Comparison of ENCODE assay signal across 23 cellular contexts in the genomic region with DNA sequence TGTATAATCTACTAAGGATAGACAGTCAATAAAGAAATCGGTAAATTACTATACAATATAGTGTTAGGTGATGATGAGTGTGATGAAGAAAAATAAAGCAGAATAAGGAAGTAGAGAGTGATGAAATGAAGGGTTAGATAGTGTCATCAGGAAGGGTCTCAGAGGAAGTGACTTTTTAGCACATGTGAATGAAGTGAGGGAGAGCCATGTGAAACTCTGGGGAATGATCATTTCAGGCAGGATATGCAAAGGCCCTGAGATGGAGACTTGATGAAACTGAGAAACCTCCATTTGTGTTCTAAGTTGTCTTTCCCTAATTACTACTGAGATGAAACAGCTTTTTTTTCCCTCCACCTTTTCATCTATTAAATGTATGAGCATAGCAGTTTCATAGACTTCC. TPM values are rescaled to one million over a fixed set of nuclear protein-coding genes. Genes with fewer than 3 reads are reported as not detected.
DNase-seq lines count a peak whose midpoint lies in the region; ATAC-seq, FAIRE-seq and TF ChIP-seq lines count a peak whose summit lies in the region.
"Had no signal": no experiment of that assay in that cellular context is flagged by ENCODE, and none has a peak within 500 bp of the region (broad histone marks: within the 10 kb centered on the region; RNA-seq: fewer than 3 reads in every experiment).

No MANE protein-coding gene starts in this region.

- H3K4me1 Mint-ChIP-seq in naive thymus-derived CD4-positive, alpha-beta T cell, result peaks cover 0 to 10% (median 0%) of the 10 kb centered on the region in 7 donors

- CTCF ChIA-PET in naive thymus-derived CD4-positive, alpha-beta T cell (lab: Charles Lee), result no interaction called here

- intact Hi-C loops in naive thymus-derived CD4-positive, alpha-beta T cell (cut with micrococcal nuclease), result no loop called here

- H3K36me3 ChIP-seq in naive thymus-derived CD4-positive, alpha-beta T cell (ENCODE audit: control insufficient read depth in 2 of 3, insufficient read depth in 3 of 3, low read length in 3 of 3), result no peaks in the 10 kb centered on the region
- H3K36me3 ChIP-seq: lower lobe of right lung had no signal

- peaks cover 0 to 6% (median 0%) of the 10 kb centered on the region in 11 donors for H3K9me3 Mint-ChIP-seq in naive thymus-derived CD4-positive, alpha-beta T cell

- peak; percentile 89 for FAIRE-seq in GM19239 (lab: Jason Lieb, UNC)
- FAIRE-seq: D721Med, islet of Langerhans had no signal

- H3K27me3 ChIP-seq in naive thymus-derived CD4-positive, alpha-beta T cell (ENCODE audit: control insufficient read depth in 2 of 2, insufficient read depth in 2 of 2, low read length in 2 of 2), result no peaks in the 10 kb centered on the region

- no peak overlapping the region for H3K4me3 Mint-ChIP-seq in naive thymus-derived CD4-positive, alpha-beta T cell
- H3K4me3 Mint-ChIP-seq: B cell had no signal

- TF ChIP-seq POLR2A in NB4 (IDR thresholded peaks at IDR 0.05; ENCODE audit: extremely low read depth, insufficient read length), result no peak

- peaks cover 0 to 3% (median 0%) of the 10 kb centered on the region in 5 donors for H3K27me3 Mint-ChIP-seq in naive thymus-derived CD4-positive, alpha-beta T cell
- H3K27me3 Mint-ChIP-seq: B cell, progenitor cell of endocrine pancreas had no signal

- H3K4me1 ChIP-seq in naive thymus-derived CD4-positive, alpha-beta T cell (ENCODE audit: control insufficient read depth in 2 of 2, insufficient read depth in 2 of 2, low read length in 2 of 2), result no peaks in the 10 kb centered on the region
- H3K4me1 ChIP-seq: lower lobe of right lung had no signal

- no peaks in the 10 kb centered on the region for H3K9me3 ChIP-seq in naive thymus-derived CD4-positive, alpha-beta T cell (ENCODE audit: control insufficient read depth in 2 of 3, low read length in 3 of 3)
- H3K9me3 ChIP-seq: lower lobe of right lung had no signal

- peak; percentile 55 for ATAC-seq in HG02852 (IDR thresholded peaks at IDR 0.05; ENCODE audit: unreplicated experiment)
- ATAC-seq in naive thymus-derived CD4-positive, alpha-beta T cell, result peak; percentile 51

- DNase-seq in GM19239 (ENCODE audit: insufficient read length, low spot score), result no peak
- peak; percentile 74 for DNase-seq in NB4 (ENCODE audit: low read depth)
- no peak for DNase-seq in naive thymus-derived CD4-positive, alpha-beta T cell
- DNase-seq in DMS 273 (lab: John Stamatoyannopoulos, UW; ENCODE audit: unreplicated experiment), result no peak
- DNase-seq in NCI-H524 treated with DMSO at 0.1 percent for 48 hours (lab: John Stamatoyannopoulos, UW), result no peak
- no peak for DNase-seq in NCI-H1436 (lab: John Stamatoyannopoulos, UW)
- DNase-seq: activated CD4-positive, alpha-beta T cell treated with anti-CD3 and anti-CD28 coated beads for 1 hour; activated gamma-delta T cell treated with Interleukin-2 at 50 U/mL for 16 hours; aorta; GDM1; lower lobe of right lung; NCI-H1694; NCI-H345; NK-92 treated with Interleukin-12 subunit alpha and Interleukin-12 subunit beta, amount 100 ng/mL, for 24 hours; SHP77; T-helper 2 cell had no signal

- peaks cover 0 to 5% (median 0%) of the 10 kb centered on the region in 5 donors for H3K36me3 Mint-ChIP-seq in naive thymus-derived CD4-positive, alpha-beta T cell

- no peak overlapping the region for H3K27ac Mint-ChIP-seq in naive thymus-derived CD4-positive, alpha-beta T cell
- H3K27ac Mint-ChIP-seq: B cell, progenitor cell of endocrine pancreas had no signal

- TF ChIP-seq CTCF in NB4 (IDR thresholded peaks at IDR 0.05; ENCODE audit: low read depth, low read length), result no peak

- POLR2A ChIA-PET in naive thymus-derived CD4-positive, alpha-beta T cell (lab: Charles Lee), result no interaction called here

- H3K4me3 ChIP-seq in NB4 (ENCODE audit: low read depth, low read length), result no peak overlapping the region
- H3K4me3 ChIP-seq in naive thymus-derived CD4-positive, alpha-beta T cell (ENCODE audit: low read length), result no peak overlapping the region
- H3K4me3 ChIP-seq: lower lobe of right lung, smooth muscle cell had no signal

- no peak overlapping the region for H3K27ac ChIP-seq in naive thymus-derived CD4-positive, alpha-beta T cell (ENCODE audit: low read depth, low read length)
- H3K27ac ChIP-seq: KMS-11, lower lobe of right lung had no signal

RNA-seq across cellular contexts. Expression of gene GNPTAB, which starts 19.4 kb away (rescaled TPM):
- total RNA-seq in naive thymus-derived CD4-positive, alpha-beta T cell, result 10 to 100 TPM; 42.0 to 85.1 (median 62.2) TPM
- polyA plus RNA-seq in naive thymus-derived CD4-positive, alpha-beta T cell, result 10 to 100 TPM; 28.2 to 33.5 TPM

RNA-seq across cellular contexts. Expression of gene DRAM1, which starts 27.2 kb away (rescaled TPM):
- total RNA-seq in naive thymus-derived CD4-positive, alpha-beta T cell, result 1 to 10 TPM; 2.4 to 9.5 (median 2.6) TPM
- 1 to 10 TPM; 1.4 to 2.4 TPM for polyA plus RNA-seq in naive thymus-derived CD4-positive, alpha-beta T cell
